35 cellular contexts compared by ENCODE assay signal in genomic region chr1:219749370-219749769, GRCh38.
DNase-seq lines count a peak whose midpoint lies in the region; ATAC-seq, FAIRE-seq and TF ChIP-seq lines count a peak whose summit lies in the region.
"Had no signal": no experiment of that assay in that cellular context is flagged by ENCODE, and none has a peak within 500 bp of the region (broad histone marks: within the 10 kb centered on the region; RNA-seq: fewer than 3 reads in every experiment).

No MANE protein-coding gene starts in this region.

- in situ Hi-C loops in HepG2 (cut with HindIII; ENCODE audit: extremely low pct_ligation_motif_present, low pct_unique_long_range_greater_than_20kb): no loop called here
- in situ Hi-C loops in K562 (cut with MboI): no loop called here

- DNase-seq in cardiac muscle cell (ENCODE audit: low read depth in 1 of 2, low spot score in 1 of 2) (no peak), cardiac septum (ENCODE audit: low spot score) (no peak), HepG2 (ENCODE audit: low spot score) (no peak), right lobe of liver (no peak), K562 (ENCODE audit: extremely low read depth in 1 of 4, low spot score in 3 of 4) (no peak), bronchial epithelial cell (ENCODE audit: low read depth) (no peak), NCI-H510A (lab: John Stamatoyannopoulos, UW) (no peak), psoas muscle (no peak)
- DNase-seq: 8988T; ACHN; AML-193; BE2C; C1 segment of cervical spinal cord; Caco-2; Calu3; CD4-positive, alpha-beta memory T cell; CD4-positive, alpha-beta T cell; CD4-positive, CD25-positive, alpha-beta regulatory T cell; CD8-positive, alpha-beta memory T cell; CD8-positive, alpha-beta T cell; COR-L47; DMS 273 treated with DMSO at 0.1 percent for 48 hours; DMS153; DMS53; DMS79; DMS79 treated with DMSO at 0.1 percent for 48 hours; DND-41; EL had no signal

- H3K4me3 ChIP-seq in cardiac muscle cell (no peak overlapping the region), HepG2 (replicated peaks in 1 of 3; ENCODE audit: insufficient read depth in 1 of 3, low read depth in 2 of 3, low read length in 3 of 3) (no peak overlapping the region), right lobe of liver (no peak overlapping the region), K562 (no peak overlapping the region), bronchial epithelial cell (ENCODE audit: low read depth, low read length) (no peak overlapping the region), psoas muscle (no peak overlapping the region)
- H3K4me3 ChIP-seq: A549; BLaER1; BLaER1 treated with 17β-estradiol and CSF1 and Interleukin-3, amounts not matched to agents 10 nM and 100 nM had no signal

- ATAC-seq in HepG2: no peak
- no peak for ATAC-seq in right lobe of liver
- ATAC-seq in K562: no peak
- ATAC-seq in psoas muscle: no peak
- ATAC-seq: A549; CD8-positive, alpha-beta T cell had no signal

- H3K27me3 ChIP-seq in cardiac muscle cell: no peaks in the 10 kb centered on the region
- no peaks in the 10 kb centered on the region for H3K27me3 ChIP-seq in HepG2 (ENCODE audit: control insufficient read depth in 1 of 2, insufficient read depth in 2 of 2, low read length in 2 of 2)
- H3K27me3 ChIP-seq in right lobe of liver: no peaks in the 10 kb centered on the region
- H3K27me3 ChIP-seq in K562 (ENCODE audit: control insufficient read depth in 2 of 2, insufficient read depth in 2 of 2, low read length in 2 of 2): peaks cover 0 to 2% of the 10 kb centered on the region in 2 experiments; a peak in 1 of 5 replicates
- H3K27me3 ChIP-seq in bronchial epithelial cell (ENCODE audit: control insufficient read depth, insufficient read depth, low read length): no peaks in the 10 kb centered on the region
- H3K27me3 ChIP-seq in psoas muscle (ENCODE audit: insufficient read depth in 3 of 3, low read length in 2 of 3): no peaks in the 10 kb centered on the region
- H3K27me3 ChIP-seq: BE2C; BLaER1; BLaER1 treated with 17β-estradiol and CSF1 and Interleukin-3, amounts not matched to agents 10 nM and 100 nM had no signal

- H3K9ac ChIP-seq in HepG2 (ENCODE audit: insufficient read depth, low read depth, low read length) (no peak overlapping the region), K562 (ENCODE audit: insufficient read depth in 1 of 2, low read depth in 2 of 2, low read length in 2 of 2) (no peak overlapping the region)
- H3K9ac ChIP-seq: BLaER1; BLaER1 treated with 17β-estradiol and CSF1 and Interleukin-3, amounts not matched to agents 10 nM and 100 nM had no signal

- H3K4me1 ChIP-seq in cardiac muscle cell (ENCODE audit: low read depth): peaks cover 58% of the 10 kb centered on the region
- H3K4me1 ChIP-seq in HepG2 (ENCODE audit: insufficient read depth, low read length): no peaks in the 10 kb centered on the region
- no peaks in the 10 kb centered on the region for H3K4me1 ChIP-seq in right lobe of liver
- H3K4me1 ChIP-seq in K562 (replicated peaks in 1 of 2; ENCODE audit: control insufficient read depth in 2 of 2, insufficient read depth in 2 of 2, low read length in 2 of 2): no peaks in the 10 kb centered on the region
- H3K4me1 ChIP-seq in psoas muscle: no peaks in the 10 kb centered on the region
- H3K4me1 ChIP-seq: A549, BE2C, BLaER1, Caco-2 had no signal

- TF ChIP-seq POLR2A in HepG2 (IDR thresholded peaks at IDR 0.05; ENCODE audit: insufficient read depth in 1 of 2, low read depth in 2 of 2, low read length in 2 of 2) (no peak), right lobe of liver (IDR thresholded peaks at IDR 0.05) (no peak), K562 (conservative IDR thresholded peaks at IDR 0.05) (no peak)

- H4K20me1 ChIP-seq in HepG2 (ENCODE audit: insufficient read depth, low read length): no peaks in the 10 kb centered on the region
- no peaks in the 10 kb centered on the region for H4K20me1 ChIP-seq in K562 (replicated peaks; ENCODE audit: control insufficient read depth, insufficient read depth, low read length)
- H4K20me1 ChIP-seq: BLaER1; BLaER1 treated with 17β-estradiol and CSF1 and Interleukin-3, amounts not matched to agents 10 nM and 100 nM had no signal

- TF ChIP-seq RAD21 in HepG2 (CRISPR knock-in tag; IDR thresholded peaks at IDR 0.05) (no peak), K562 (CRISPR knock-in tag; conservative IDR thresholded peaks at IDR 0.05 in 1 of 2, IDR thresholded peaks at IDR 0.05 in 1 of 2) (no peak)

- no peak overlapping the region for H3K4me2 ChIP-seq in HepG2 (ENCODE audit: low read depth, low read length)
- no peak overlapping the region for H3K4me2 ChIP-seq in K562 (ENCODE audit: insufficient read depth, low read length)
- H3K4me2 ChIP-seq: A549, BLaER1 had no signal

- POLR2A ChIA-PET in HepG2 (lab: Yijun Ruan, JAX) (no interaction called here), K562 (lab: Yijun Ruan, JAX) (no interaction called here)

- H3K36me3 ChIP-seq in cardiac muscle cell: no peaks in the 10 kb centered on the region
- no peaks in the 10 kb centered on the region for H3K36me3 ChIP-seq in HepG2 (replicated peaks in 1 of 2; ENCODE audit: control insufficient read depth in 1 of 2, insufficient read depth in 2 of 2, low read length in 2 of 2)
- H3K36me3 ChIP-seq in right lobe of liver: no peaks in the 10 kb centered on the region
- H3K36me3 ChIP-seq in K562 (ENCODE audit: control insufficient read depth, insufficient read depth, low read length): no peaks in the 10 kb centered on the region
- no peaks in the 10 kb centered on the region for H3K36me3 ChIP-seq in bronchial epithelial cell (ENCODE audit: control insufficient read depth, insufficient read depth, low read length)
- H3K36me3 ChIP-seq in psoas muscle (ENCODE audit: insufficient read depth in 1 of 2, low read depth in 1 of 2): no peaks in the 10 kb centered on the region
- H3K36me3 ChIP-seq: BE2C; BLaER1; BLaER1 treated with 17β-estradiol and CSF1 and Interleukin-3, amounts not matched to agents 10 nM and 100 nM had no signal

- intact Hi-C loops in cardiac septum (cut with DNase I): no loop called here
- intact Hi-C loops in HepG2 (cut with micrococcal nuclease; ENCODE audit: unreplicated experiment): no loop called here
- intact Hi-C loops in right lobe of liver (cut with DNase I): no loop called here
- intact Hi-C loops in K562 (cut with micrococcal nuclease): no loop called here
- intact Hi-C loops in psoas muscle (cut with DNase I): no loop called here

- no peaks in the 10 kb centered on the region for H3K79me2 ChIP-seq in HepG2 (ENCODE audit: insufficient read depth, low read length)
- no peaks in the 10 kb centered on the region for H3K79me2 ChIP-seq in K562 (ENCODE audit: control insufficient read depth, insufficient read depth, low read length)

- BruUV-seq in HepG2 (replicated peaks; lab: Mats Ljungman, UMichigan) (no TSS peak), K562 (replicated peaks; lab: Mats Ljungman, UMichigan) (no TSS peak)

- no peak overlapping the region for H2AFZ ChIP-seq in HepG2 (ENCODE audit: low read length)
- H2AFZ ChIP-seq in K562 (ENCODE audit: low read depth, low read length): no peak overlapping the region

- CTCF ChIA-PET in HepG2 (lab: Yijun Ruan, JAX; ENCODE audit: low intra/inter-chr PET ratio, low total read pairs): no interaction called here
- CTCF ChIA-PET in K562 (lab: Yijun Ruan, JAX; ENCODE audit: low intra/inter-chr PET ratio): no interaction called here

- FAIRE-seq in HepG2 (lab: Jason Lieb, UNC) (no peak), K562 (lab: Jason Lieb, UNC) (no peak), bronchial epithelial cell (lab: Jason Lieb, UNC) (peak; percentile 18)
- FAIRE-seq: A204.1, A549, D721Med had no signal

- H3K27ac ChIP-seq in cardiac muscle cell: peak overlapping the region; percentile 80
- no peak overlapping the region for H3K27ac ChIP-seq in HepG2 (ENCODE audit: extremely low read length, insufficient read depth, low read length)
- H3K27ac ChIP-seq in right lobe of liver: no peak overlapping the region
- H3K27ac ChIP-seq in K562 (ENCODE audit: extremely low read depth, low read depth, low read length): no peak overlapping the region
- no peak overlapping the region for H3K27ac ChIP-seq in psoas muscle
- H3K27ac ChIP-seq: 22Rv1; A549; BLaER1; BLaER1 treated with 17β-estradiol and CSF1 and Interleukin-3, amounts not matched to agents 10 nM and 100 nM; C4-2B had no signal

- WGBS in HepG2 (ENCODE audit: low lambda C conversion rate): 4% methylated on average over 1 of the region's 2 CpGs
- 50% methylated on average over 1 of the region's 2 CpGs for WGBS in right lobe of liver (ENCODE audit: insufficient coverage, low coverage, low lambda C conversion rate, missing lambda C conversion rate)
- WGBS in K562 (ENCODE audit: insufficient coverage, low coverage, missing lambda C conversion rate): 0% methylated on average over 2 of the region's 2 CpGs
- 12 to 36% (median 18%) methylated on average over 2 of the region's 2 CpGs for WGBS in psoas muscle, 3 donors

- no peaks in the 10 kb centered on the region for H3K9me1 ChIP-seq in K562 (ENCODE audit: control insufficient read depth, insufficient read depth, low read length)

- H3K9me3 ChIP-seq in cardiac muscle cell (ENCODE audit: low read depth) (no peaks in the 10 kb centered on the region), HepG2 (ENCODE audit: low read length) (no peaks in the 10 kb centered on the region), right lobe of liver (no peaks in the 10 kb centered on the region), K562 (replicated peaks; ENCODE audit: control insufficient read depth, insufficient read depth, low read depth, low read length) (no peaks in the 10 kb centered on the region), psoas muscle (no peaks in the 10 kb centered on the region)
- H3K9me3 ChIP-seq: A549; BE2C; BLaER1; BLaER1 treated with 17β-estradiol and CSF1 and Interleukin-3, amounts not matched to agents 10 nM and 100 nM; Caco-2 had no signal

- TF ChIP-seq EP300 in HepG2 (IDR thresholded peaks at IDR 0.05; ENCODE audit: low read depth in 2 of 2, low read length in 2 of 2): no peak
- TF ChIP-seq EP300 in HepG2 (CRISPR knock-in tag; IDR thresholded peaks at IDR 0.05; ENCODE audit: borderline replicate concordance): no peak
- TF ChIP-seq EP300 in K562 (IDR thresholded peaks at IDR 0.05; ENCODE audit: low read length): no peak

- no peak for TF ChIP-seq CTCF in cardiac muscle cell (IDR thresholded peaks at IDR 0.05; ENCODE audit: low read depth, low read length)
- no peak for TF ChIP-seq CTCF in HepG2 (CRISPR knock-in tag; IDR thresholded peaks at IDR 0.05)
- TF ChIP-seq CTCF in right lobe of liver (IDR thresholded peaks at IDR 0.05): no peak
- TF ChIP-seq CTCF in K562 (IDR thresholded peaks at IDR 0.05 in 2 of 3, conservative IDR thresholded peaks at IDR 0.05 in 1 of 3; ENCODE audit: insufficient read depth in 2 of 3, low read depth in 1 of 3, low read length in 3 of 3): no peak
- no peak for TF ChIP-seq CTCF in bronchial epithelial cell (IDR thresholded peaks at IDR 0.05; ENCODE audit: insufficient read depth, low read length, severe bottlenecking)
- no peak for TF ChIP-seq CTCF in psoas muscle (IDR thresholded peaks at IDR 0.05)

TF ChIP-seq in HepG2, 621 proteins besides CTCF, POLR2A, EP300 and RAD21 (continues in another document):
- TF ChIP-seq ZKSCAN1 (IDR thresholded peaks at IDR 0.05; ENCODE audit: low read length): no peak
